Comparison of ENCODE assay signal across 19 cellular contexts in genomic region chr22:23266780-23267179, GRCh38.
DNase-seq lines count a peak whose midpoint lies in the region; FAIRE-seq and TF ChIP-seq lines count a peak whose summit lies in the region.
"Had no signal": no experiment of that assay in that cellular context is flagged by ENCODE, and none has a peak within 500 bp of the region (broad histone marks: within the 10 kb centered on the region; RNA-seq: fewer than 3 reads in every experiment).

No MANE protein-coding gene starts in this region.

- no peak overlapping the region for H3K14ac ChIP-seq in H9 (ENCODE audit: insufficient read depth, low read length)

- H3K79me1 ChIP-seq in H9 (ENCODE audit: insufficient read depth, low read depth, low read length, poor library complexity, severe bottlenecking) = no peaks in the 10 kb centered on the region

- no peak overlapping the region for H4K8ac ChIP-seq in H9 (replicated peaks; ENCODE audit: insufficient read length, low read depth, low read length)

- H3K27ac ChIP-seq in CD8-positive, alpha-beta memory T cell (ENCODE audit: low read depth, low read length) = no peak overlapping the region
- no peak overlapping the region for H3K27ac ChIP-seq in H9 (ENCODE audit: insufficient read length, low read depth, low read length)
- H3K27ac ChIP-seq in vagina = no peak overlapping the region
- H3K27ac ChIP-seq: Peyer's patch had no signal

- H3K9me3 Mint-ChIP-seq in CD8-positive, alpha-beta memory T cell = no peaks in the 10 kb centered on the region
- H3K9me3 Mint-ChIP-seq in H9 (no peaks in the 10 kb centered on the region), progenitor cell of endocrine pancreas (ENCODE audit: low read depth) (no peaks in the 10 kb centered on the region)
- H3K9me3 Mint-ChIP-seq in T-helper 2 cell treated with Interferon-gamma antibody and Interleukin-4, amounts not matched to agents 5 μg/mL and 100 μg/mL, for 36 hours = no peaks in the 10 kb centered on the region
- H3K9me3 Mint-ChIP-seq: HFFc6 had no signal

- no peak overlapping the region for H2BK5ac ChIP-seq in H9 (ENCODE audit: insufficient read length, low read length)

- H3K4ac ChIP-seq in H9 (ENCODE audit: low read depth, low read length) = no peak overlapping the region

- peaks cover 6% of the 10 kb centered on the region for H3K4me1 ChIP-seq in CD8-positive, alpha-beta memory T cell (ENCODE audit: insufficient read depth, low read length)
- H3K4me1 ChIP-seq in H9 (ENCODE audit: insufficient read depth, low read length) (peaks cover 8% of the 10 kb centered on the region; the same call in 1 of the 2 replicates), vagina (no peaks in the 10 kb centered on the region)
- H3K4me1 ChIP-seq: BE2C had no signal

- no peak overlapping the region for H3K4me3 ChIP-seq in CD8-positive, alpha-beta memory T cell (ENCODE audit: low read length)
- H3K4me3 ChIP-seq in bronchial epithelial cell (ENCODE audit: low read depth, low read length) = no peak overlapping the region
- no peak overlapping the region for H3K4me3 ChIP-seq in vagina
- H3K4me3 ChIP-seq: Peyer's patch had no signal

- H3K79me2 ChIP-seq in H9 (ENCODE audit: insufficient read depth, low read length) = no peaks in the 10 kb centered on the region; the same call in 1 of the 2 replicates

- H3K36me3 Mint-ChIP-seq in CD8-positive, alpha-beta memory T cell = peaks cover 0 to 85% (median 10%) of the 10 kb centered on the region in 3 donors
- H3K36me3 Mint-ChIP-seq in H9 (ENCODE audit: insufficient read depth in 1 of 3, low read depth in 3 of 3) (peaks cover 25 to 78% (median 43%) of the 10 kb centered on the region in 3 experiments; a peak in 6 of 7 replicates), progenitor cell of endocrine pancreas (ENCODE audit: insufficient read depth) (peaks cover 16% of the 10 kb centered on the region)
- H3K36me3 Mint-ChIP-seq in T-helper 2 cell treated with Interferon-gamma antibody and Interleukin-4, amounts not matched to agents 5 μg/mL and 100 μg/mL, for 36 hours (ENCODE audit: low read depth) = peaks cover 11% of the 10 kb centered on the region

- no peaks in the 10 kb centered on the region for H3K27me3 Mint-ChIP-seq in CD8-positive, alpha-beta memory T cell
- H3K27me3 Mint-ChIP-seq in H9 (ENCODE audit: low read depth) (no peaks in the 10 kb centered on the region), progenitor cell of endocrine pancreas (no peaks in the 10 kb centered on the region)
- H3K27me3 Mint-ChIP-seq in T-helper 2 cell treated with Interferon-gamma antibody and Interleukin-4, amounts not matched to agents 5 μg/mL and 100 μg/mL, for 36 hours (ENCODE audit: low read depth) = no peaks in the 10 kb centered on the region

- CTCF ChIA-PET in CD8-positive, alpha-beta memory T cell (lab: Charles Lee) = no interaction called here

- H2BK15ac ChIP-seq in H9 (ENCODE audit: low read depth, low read length) = no peak overlapping the region

- intact Hi-C loops in vagina (cut with DNase I) = no loop called here

- H4K5ac ChIP-seq in H9 (ENCODE audit: insufficient read length, low read depth, low read length) = no peak overlapping the region

- no peak overlapping the region for H3K4me2 ChIP-seq in H9 (ENCODE audit: insufficient read depth, insufficient read length, low read length)

- H3K23me2 ChIP-seq in H9 (ENCODE audit: insufficient read length, low read depth, low read length, poor library complexity, severe bottlenecking) = no peaks in the 10 kb centered on the region

- H3T11ph ChIP-seq in H9 (ENCODE audit: low read length) = no peak overlapping the region

- H2AK5ac ChIP-seq in H9 (ENCODE audit: insufficient read length, low read length) = no peak overlapping the region

- no peak for TF ChIP-seq CTCF in H9 (conservative IDR thresholded peaks at IDR 0.05)
- no peak for TF ChIP-seq CTCF in bronchial epithelial cell (IDR thresholded peaks at IDR 0.05; ENCODE audit: insufficient read depth, low read length, severe bottlenecking)
- no peak for TF ChIP-seq CTCF in progenitor cell of endocrine pancreas (IDR thresholded peaks at IDR 0.05; ENCODE audit: unreplicated experiment)
- no peak for TF ChIP-seq CTCF in vagina (IDR thresholded peaks at IDR 0.05)

- H3K27ac Mint-ChIP-seq in CD8-positive, alpha-beta memory T cell = peak overlapping the region in 6 of 8 donors; percentile 17 to 92 (median 48)
- peak overlapping the region; percentile 61 to 95 (median 63); a peak in 4 of 7 replicates for H3K27ac Mint-ChIP-seq in H9
- peak overlapping the region; percentile 41 for H3K27ac Mint-ChIP-seq in progenitor cell of endocrine pancreas
- no peak overlapping the region for H3K27ac Mint-ChIP-seq in T-helper 2 cell treated with Interferon-gamma antibody and Interleukin-4, amounts not matched to agents 5 μg/mL and 100 μg/mL, for 36 hours
- H3K27ac Mint-ChIP-seq: HFFc6 had no signal

- TF ChIP-seq POLR2A in vagina (IDR thresholded peaks at IDR 0.05) = no peak

- no peak overlapping the region for H2BK120ac ChIP-seq in H9 (ENCODE audit: low read depth, low read length, poor library complexity, severe bottlenecking)

- POLR2A ChIA-PET in CD8-positive, alpha-beta memory T cell (lab: Charles Lee) = no interaction called here

- DNase-seq in CD8-positive, alpha-beta memory T cell = no peak
- no peak for DNase-seq in H9
- DNase-seq in bronchial epithelial cell (ENCODE audit: low read depth) = no peak
- DNase-seq in progenitor cell of endocrine pancreas (ENCODE audit: low spot score, unreplicated experiment) = no peak
- no peak for DNase-seq in vagina (ENCODE audit: extremely low spot score in 2 of 2)
- DNase-seq in T-helper 2 cell treated with Interferon-gamma antibody and Interleukin-4, amounts not matched to agents 5 μg/mL and 100 μg/mL, for 36 hours (ENCODE audit: low spot score) = no peak
- DNase-seq in DMS153 treated with DMSO at 0.1 percent for 48 hours (lab: John Stamatoyannopoulos, UW; ENCODE audit: unreplicated experiment) = no peak
- DNase-seq: BE2C, COR-L47, DMS79, HFFc6, NCI-H1105 treated with DMSO at 0.1 percent for 48 hours, NCI-H187, NCI-H2171, NCI-H774, Peyer's patch, SHP77 had no signal

- no peak overlapping the region for H3K56ac ChIP-seq in H9 (ENCODE audit: insufficient read length, low read depth, low read length)

- peak; percentile 64 for FAIRE-seq in bronchial epithelial cell (lab: Jason Lieb, UNC)
- FAIRE-seq: G401.6, GM12891 had no signal

- H2AFZ ChIP-seq in H9 (ENCODE audit: low read length) = no peak overlapping the region

- H4K20me1 ChIP-seq in H9 (ENCODE audit: control insufficient read depth, insufficient read depth, insufficient read length) = no peaks in the 10 kb centered on the region

- H3K9ac ChIP-seq in H9 (ENCODE audit: extremely low read depth, insufficient read length, low read length) = no peak overlapping the region

- peaks cover 5 to 13% (median 11%) of the 10 kb centered on the region in 3 donors for H3K4me1 Mint-ChIP-seq in CD8-positive, alpha-beta memory T cell
- H3K4me1 Mint-ChIP-seq in H9 (peaks cover 40 to 54% of the 10 kb centered on the region in 2 experiments), progenitor cell of endocrine pancreas (ENCODE audit: low read depth) (peaks cover 5% of the 10 kb centered on the region)
- peaks cover 3% of the 10 kb centered on the region for H3K4me1 Mint-ChIP-seq in T-helper 2 cell treated with Interferon-gamma antibody and Interleukin-4, amounts not matched to agents 5 μg/mL and 100 μg/mL, for 36 hours (ENCODE audit: low read depth)

- no CpG with 5 or more reads among the region's 4 CpGs for WGBS in H9 (ENCODE audit: extremely low coverage, insufficient read length, low lambda C conversion rate)

- no peak overlapping the region for H3K4me3 Mint-ChIP-seq in CD8-positive, alpha-beta memory T cell
- H3K4me3 Mint-ChIP-seq in H9 (no peak overlapping the region), progenitor cell of endocrine pancreas (ENCODE audit: low read depth) (no peak overlapping the region)
- H3K4me3 Mint-ChIP-seq in T-helper 2 cell treated with Interferon-gamma antibody and Interleukin-4, amounts not matched to agents 5 μg/mL and 100 μg/mL, for 36 hours = no peak overlapping the region
- H3K4me3 Mint-ChIP-seq: HFFc6 had no signal

- H3K18ac ChIP-seq in H9 (ENCODE audit: insufficient read length, low read depth, low read length) = no peak overlapping the region

- no peak overlapping the region for H2BK12ac ChIP-seq in H9 (ENCODE audit: insufficient read length, low read depth, low read length)

- H3K23ac ChIP-seq in H9 (ENCODE audit: insufficient read length, low read depth, low read length) = no peak overlapping the region

- no peaks in the 10 kb centered on the region for H3K27me3 ChIP-seq in CD8-positive, alpha-beta memory T cell (ENCODE audit: insufficient read depth, low read length, poor library complexity, severe bottlenecking)
- H3K27me3 ChIP-seq in H9 (ENCODE audit: insufficient read depth, low read length) (no peaks in the 10 kb centered on the region), bronchial epithelial cell (ENCODE audit: control insufficient read depth, insufficient read depth, low read length) (no peaks in the 10 kb centered on the region), vagina (no peaks in the 10 kb centered on the region)
- H3K27me3 ChIP-seq: BE2C, Peyer's patch had no signal

- no peaks in the 10 kb centered on the region for H3K9me3 ChIP-seq in CD8-positive, alpha-beta memory T cell (ENCODE audit: low read length)
- H3K9me3 ChIP-seq in H9 (ENCODE audit: control insufficient read depth, low read depth, low read length) (no peaks in the 10 kb centered on the region), vagina (no peaks in the 10 kb centered on the region)
- H3K9me3 ChIP-seq: BE2C, Peyer's patch had no signal

- H4K91ac ChIP-seq in H9 (ENCODE audit: insufficient read length, low read depth, low read length) = no peak overlapping the region

- H3K36me3 ChIP-seq in CD8-positive, alpha-beta memory T cell (ENCODE audit: insufficient read depth, low read length) = peaks cover 34% of the 10 kb centered on the region
- H3K36me3 ChIP-seq in bronchial epithelial cell (ENCODE audit: control insufficient read depth, insufficient read depth, low read length) = peaks cover 38% of the 10 kb centered on the region
- H3K36me3 ChIP-seq in vagina = peaks cover 0 to 39% of the 10 kb centered on the region in 2 donors

- H2BK20ac ChIP-seq in H9 (ENCODE audit: low read depth, low read length, poor library complexity, severe bottlenecking) = no peak overlapping the region
